Comparison of ENCODE assay signal across 29 cellular contexts in the genomic region with DNA sequence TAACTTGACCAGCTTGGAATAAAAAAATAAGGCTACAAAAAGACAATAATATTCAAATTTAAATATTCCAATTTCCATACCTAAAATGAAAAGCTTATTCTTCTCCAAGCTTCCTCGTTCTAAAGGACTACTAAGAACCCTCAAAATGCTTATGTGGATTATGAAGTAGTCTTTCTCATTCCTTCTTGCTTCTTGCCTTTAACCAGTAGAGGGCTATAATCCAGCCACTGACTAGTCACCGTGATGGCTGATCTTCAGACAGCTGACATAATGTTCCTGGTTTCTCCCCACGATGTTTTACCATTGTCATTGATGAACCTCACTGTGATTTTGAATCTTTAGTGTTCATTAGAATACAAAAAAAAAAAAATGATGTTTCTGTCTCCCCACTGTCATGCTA.
A peak's percentile ranks its signal among the peaks of the same experiment; 100 is the strongest.
DNase-seq lines count a peak whose midpoint lies in the region; TF ChIP-seq lines count a peak whose summit lies in the region.
"Had no signal": no experiment of that assay in that cellular context is flagged by ENCODE, and none has a peak within 500 bp of the region (broad histone marks: within the 10 kb centered on the region; RNA-seq: fewer than 3 reads in every experiment).

No MANE protein-coding gene starts in this region.

- TF ChIP-seq CTCF in astrocyte of the spinal cord (IDR thresholded peaks at IDR 0.05; ENCODE audit: low read depth, low read length) (peak; percentile 10), osteoblast (IDR thresholded peaks at IDR 0.05; ENCODE audit: extremely low read depth, low read depth, low read length) (peak; percentile 27), mesothelial cell of epicardium (IDR thresholded peaks at IDR 0.05; ENCODE audit: unreplicated experiment) (no peak)

- no peaks in the 10 kb centered on the region for H3K36me3 ChIP-seq in osteoblast (ENCODE audit: insufficient read depth, low read length)
- H3K36me3 ChIP-seq: heart left ventricle, lower lobe of right lung, MG63, ovary, tibial nerve had no signal

- no peaks in the 10 kb centered on the region for H3K27me3 ChIP-seq in osteoblast (ENCODE audit: insufficient read depth, low read length)
- H3K27me3 ChIP-seq: heart left ventricle, MG63, ovary, tibial nerve had no signal

- H3K4me3 ChIP-seq in astrocyte of the spinal cord (ENCODE audit: low read depth, low read length) (no peak overlapping the region), osteoblast (ENCODE audit: insufficient read depth, low read length) (no peak overlapping the region)
- H3K4me3 ChIP-seq: heart left ventricle, lower lobe of right lung, MG63, mucosa of descending colon, ovary, tibial nerve had no signal

- H2AFZ ChIP-seq in osteoblast (ENCODE audit: low read length) = no peak overlapping the region

- H3K4me1 ChIP-seq in osteoblast (ENCODE audit: insufficient read depth, low read length) = no peaks in the 10 kb centered on the region
- H3K4me1 ChIP-seq: heart left ventricle, lower lobe of right lung, tibial nerve had no signal

- no peak overlapping the region for H3K4me2 ChIP-seq in osteoblast (ENCODE audit: insufficient read depth, low read length)

- H3K27me3 Mint-ChIP-seq in mesothelial cell of epicardium (ENCODE audit: low read depth) = no peaks in the 10 kb centered on the region
- H3K27me3 Mint-ChIP-seq: activated CD8-positive, alpha-beta memory T cell treated with anti-CD3 and anti-CD28 coated beads, Interleukin-2, amount 10 ng/mL, durations not matched to agents 7 days and 5 days; B cell; effector memory CD8-positive, alpha-beta T cell had no signal

- no peaks in the 10 kb centered on the region for H3K79me2 ChIP-seq in osteoblast (ENCODE audit: insufficient read depth, low read length)

- no peak overlapping the region for H3K4me3 Mint-ChIP-seq in mesothelial cell of epicardium
- H3K4me3 Mint-ChIP-seq: activated CD8-positive, alpha-beta memory T cell treated with anti-CD3 and anti-CD28 coated beads, Interleukin-2, amount 10 ng/mL, durations not matched to agents 7 days and 5 days; activated T-cell treated with anti-CD3 and anti-CD28 coated beads, Interleukin-2, amount 50 U/mL, for 72 hours; B cell; brain; effector memory CD8-positive, alpha-beta T cell; nephron progenitor cell had no signal

- no peaks in the 10 kb centered on the region for H4K20me1 ChIP-seq in osteoblast (ENCODE audit: insufficient read depth, low read length)

- no peaks in the 10 kb centered on the region for H3K36me3 Mint-ChIP-seq in mesothelial cell of epicardium
- H3K36me3 Mint-ChIP-seq: activated CD8-positive, alpha-beta memory T cell treated with anti-CD3 and anti-CD28 coated beads, Interleukin-2, amount 10 ng/mL, durations not matched to agents 7 days and 5 days; brain had no signal

- H3K27ac Mint-ChIP-seq in mesothelial cell of epicardium = no peak overlapping the region
- H3K27ac Mint-ChIP-seq: activated CD8-positive, alpha-beta memory T cell treated with anti-CD3 and anti-CD28 coated beads, Interleukin-2, amount 10 ng/mL, durations not matched to agents 7 days and 5 days; activated T-cell treated with anti-CD3 and anti-CD28 coated beads, Interleukin-2, amount 50 U/mL, for 72 hours; B cell; brain; effector memory CD8-positive, alpha-beta T cell; nephron progenitor cell had no signal

- H3K27ac ChIP-seq in osteoblast (ENCODE audit: low read depth, low read length) = no peak overlapping the region
- H3K27ac ChIP-seq: heart left ventricle, lower lobe of right lung, ovary, tibial nerve had no signal

- peaks cover 20% of the 10 kb centered on the region for H3K9me3 Mint-ChIP-seq in mesothelial cell of epicardium

- no peaks in the 10 kb centered on the region for H3K4me1 Mint-ChIP-seq in mesothelial cell of epicardium
- H3K4me1 Mint-ChIP-seq: activated CD8-positive, alpha-beta memory T cell treated with anti-CD3 and anti-CD28 coated beads, Interleukin-2, amount 10 ng/mL, durations not matched to agents 7 days and 5 days; B cell; brain; nephron progenitor cell had no signal

- in situ Hi-C loops in astrocyte of the spinal cord (cut with HindIII; ENCODE audit: low sequenced_read_pairs) = no loop called here

- no peaks in the 10 kb centered on the region for H3K9me3 ChIP-seq in osteoblast (ENCODE audit: low read depth, low read length)
- H3K9me3 ChIP-seq: lower lobe of right lung, MG63, mucosa of descending colon, ovary had no signal

- peak; percentile 21 for DNase-seq in NCI-H82 (lab: John Stamatoyannopoulos, UW)
- no peak for DNase-seq in NCI-H82 treated with DMSO at 0.1 percent for 48 hours (lab: John Stamatoyannopoulos, UW; ENCODE audit: unreplicated experiment)
- peak; percentile 21 for DNase-seq in HT-29 (ENCODE audit: low spot score)
- no peak for DNase-seq in astrocyte of the spinal cord (ENCODE audit: low read depth, low spot score)
- peak; percentile 17 for DNase-seq in osteoblast (ENCODE audit: insufficient read length, low spot score, missing footprints)
- no peak for DNase-seq in mesothelial cell of epicardium (ENCODE audit: low spot score in 2 of 2, unreplicated experiment in 2 of 2)
- no peak for DNase-seq in stimulated activated CD4-positive, alpha-beta T cell treated with anti-CD3 and anti-CD28 coated beads, Interleukin-4, amount 100 ng/mL, for 4 hours
- DNase-seq in activated CD8-positive, alpha-beta memory T cell treated with anti-CD3 and anti-CD28 coated beads, Interleukin-2, amount 50 U/mL, for 4 hours = no peak
- DNase-seq: activated CD8-positive, alpha-beta memory T cell treated with anti-CD3 and anti-CD28 coated beads, Interleukin-2, amount 10 ng/mL, durations not matched to agents 7 days and 5 days; activated naive CD4-positive, alpha-beta T cell; activated T-cell treated with anti-CD3 and anti-CD28 coated beads, Interleukin-2, amount 50 U/mL, for 72 hours; DMS153; effector memory CD8-positive, alpha-beta T cell; foreskin fibroblast; GDM1; heart left ventricle; lower lobe of right lung; MG63; mucosa of descending colon; NCI-H1436; NCI-H748 treated with DMSO at 0.1 percent for 48 hours; nephron progenitor cell; OCI-M1; ovary; retina; stimulated activated CD4-positive, alpha-beta T cell treated with anti-CD3 and anti-CD28 coated beads, Interleukin-2, amount 100 ng/mL, for 24 hours had no signal

Comparison
In these comparisons a context has a peak if more than half of its experiments do, and no peak if none do; other contexts are left out.
1. DNase-seq: peak in NCI-H82 (single experiment), HT-29 (single experiment) and osteoblast (single experiment); none in NCI-H82 treated with DMSO at 0.1 percent for 48 hours (single experiment), astrocyte of the spinal cord (single experiment), mesothelial cell of epicardium (0 of 2), stimulated activated CD4-positive, alpha-beta T cell treated with anti-CD3 and anti-CD28 coated beads, Interleukin-4, amount 100 ng/mL, for 4 hours (0 of 2) and activated CD8-positive, alpha-beta memory T cell treated with anti-CD3 and anti-CD28 coated beads, Interleukin-2, amount 50 U/mL, for 4 hours (single experiment).